ENCODE assay signal across 1 cellular context in genomic region chr19:57578487-57579205, GRCh38.
A peak's percentile ranks its signal among the peaks of the same experiment; 100 is the strongest.
TF ChIP-seq lines count a peak whose summit lies in the region.

TSS of gene ZNF416 (minus strand) at chr19:57578911. CDS start at chr19:57578704, 207 bp downstream.

TF ChIP-seq in HepG2, 621 proteins besides CTCF, POLR2A, EP300 and RAD21 (continued from another document and continues in another):
- TF ChIP-seq ZHX2 (IDR thresholded peaks at IDR 0.05; ENCODE audit: low read depth), result 0 out of 2 replicates have a peak, but pooled peaks have one; percentile 8
- TF ChIP-seq ZHX2 (CRISPR knock-in tag; IDR thresholded peaks at IDR 0.05; ENCODE audit: borderline replicate concordance), result no peak
- 0 out of 2 replicates have a peak, but pooled peaks have one; percentile 63 for TF ChIP-seq ZNF879 (CRISPR knock-in tag; IDR thresholded peaks at IDR 0.05)
- TF ChIP-seq MIXL1 (CRISPR knock-in tag; IDR thresholded peaks at IDR 0.05), result no peak; the same call in 1 of the 2 replicates
- TF ChIP-seq NFYB (CRISPR knock-in tag; IDR thresholded peaks at IDR 0.05), result peak; percentile 91
- no peak for TF ChIP-seq ATF4 (CRISPR knock-in tag; IDR thresholded peaks at IDR 0.05)
- no peak for TF ChIP-seq ZNF234 (CRISPR knock-in tag; conservative IDR thresholded peaks at IDR 0.05)
- no peak for TF ChIP-seq HOXA7 (CRISPR knock-in tag; IDR thresholded peaks at IDR 0.05)
- TF ChIP-seq MXD1 (CRISPR knock-in tag; IDR thresholded peaks at IDR 0.05), result peak; percentile 64
- peak; percentile 94 for TF ChIP-seq ZNF205 (CRISPR knock-in tag; IDR thresholded peaks at IDR 0.05)
- no peak for TF ChIP-seq HOXD1 (CRISPR knock-in tag; IDR thresholded peaks at IDR 0.05)
- no peak for TF ChIP-seq ZNF512 (CRISPR knock-in tag; IDR thresholded peaks at IDR 0.05)
- peak; percentile 95 for TF ChIP-seq ARID4A (CRISPR knock-in tag; IDR thresholded peaks at IDR 0.05; ENCODE audit: borderline replicate concordance)
- 0 out of 2 replicates have a peak, but pooled peaks have one; percentile 39 for TF ChIP-seq CAMTA2 (CRISPR knock-in tag; IDR thresholded peaks at IDR 0.05; ENCODE audit: borderline replicate concordance)
- peak; percentile 34 for TF ChIP-seq ARID5B (CRISPR knock-in tag; IDR thresholded peaks at IDR 0.05)
- TF ChIP-seq MED1 (CRISPR knock-in tag; IDR thresholded peaks at IDR 0.05), result peak; percentile 58
- TF ChIP-seq TERF1 (CRISPR knock-in tag; IDR thresholded peaks at IDR 0.05), result no peak
- no peak for TF ChIP-seq ATAD3A (CRISPR knock-in tag; IDR thresholded peaks at IDR 0.05)
- peak; percentile 81 for TF ChIP-seq SRY (CRISPR knock-in tag; IDR thresholded peaks at IDR 0.05)
- 0 out of 2 replicates have a peak, but pooled peaks have one; percentile 23 for TF ChIP-seq ZNF276 (CRISPR knock-in tag; IDR thresholded peaks at IDR 0.05; ENCODE audit: low read depth)
- TF ChIP-seq CREB3 (CRISPR knock-in tag; IDR thresholded peaks at IDR 0.05), result no peak
- TF ChIP-seq SOX13 (IDR thresholded peaks at IDR 0.05), result no peak
- no peak for TF ChIP-seq SOX13 (CRISPR knock-in tag; conservative IDR thresholded peaks at IDR 0.05 in 1 of 2, IDR thresholded peaks at IDR 0.05 in 1 of 2)
- no peak for TF ChIP-seq MIER2 (CRISPR knock-in tag; IDR thresholded peaks at IDR 0.05)
- TF ChIP-seq GATAD1 (CRISPR knock-in tag; IDR thresholded peaks at IDR 0.05), result peak; percentile 89
- TF ChIP-seq HES4 (CRISPR knock-in tag; IDR thresholded peaks at IDR 0.05; ENCODE audit: borderline replicate concordance), result no peak
- TF ChIP-seq ZNF552 (CRISPR knock-in tag; IDR thresholded peaks at IDR 0.05; ENCODE audit: borderline replicate concordance), result no peak
- no peak for TF ChIP-seq CENPBD1 (CRISPR knock-in tag; IDR thresholded peaks at IDR 0.05; ENCODE audit: borderline replicate concordance, low read depth)
- TF ChIP-seq NR2C2 (CRISPR knock-in tag; IDR thresholded peaks at IDR 0.05; ENCODE audit: borderline replicate concordance), result peak; percentile 84
- TF ChIP-seq ZGPAT (CRISPR knock-in tag; IDR thresholded peaks at IDR 0.05), result peak; percentile 64; the same call in 1 of the 2 replicates
- TF ChIP-seq MTF2 (CRISPR knock-in tag; IDR thresholded peaks at IDR 0.05; ENCODE audit: borderline replicate concordance), result no peak
